In genomic region chr14:51860836-51861583, GRCh38 we compare ENCODE assay signal across 8 cellular contexts. TPM values are rescaled to one million over a fixed set of nuclear protein-coding genes. Genes with fewer than 3 reads are reported as not detected.
DNase-seq lines count a peak whose midpoint lies in the region; ATAC-seq and TF ChIP-seq lines count a peak whose summit lies in the region.

No MANE protein-coding gene starts in this region.

- H3K79me2 ChIP-seq in fibroblast of lung (ENCODE audit: control insufficient read depth, insufficient read depth, low read length): peaks cover 8% of the 10 kb centered on the region

- POLR2A ChIA-PET in GM10248 (lab: Yijun Ruan, JAX): interaction anchor here (0.8 to 1.2 kb wide), 2 partner anchors 14 to 20 kb away, joined by 3 to 14 read pairs; no protein-coding TSS in a partner anchor

- H3K27me3 Mint-ChIP-seq in progenitor cell of endocrine pancreas: peaks cover 69% of the 10 kb centered on the region

- H3K4me2 ChIP-seq in BLaER1 treated with 17β-estradiol and CSF1 and Interleukin-3, amounts not matched to agents 10 nM and 100 nM: peak overlapping the region; percentile 82 to 95 (median 89)
- peak overlapping the region; percentile 70 for H3K4me2 ChIP-seq in fibroblast of lung (ENCODE audit: extremely low read depth, insufficient read depth, low read length)

- H3K36me3 Mint-ChIP-seq in progenitor cell of endocrine pancreas (ENCODE audit: insufficient read depth): no peaks in the 10 kb centered on the region

- DNase-seq in SK-N-MC (ENCODE audit: low read depth, low spot score) (no peak), fibroblast of lung (ENCODE audit: low read depth in 2 of 2) (peak; percentile 41 to 62), progenitor cell of endocrine pancreas (ENCODE audit: low spot score, unreplicated experiment) (no peak), SK-N-DZ (ENCODE audit: low spot score) (no peak), GM10248 (ENCODE audit: extremely low spot score) (no peak)

- H3K9me3 Mint-ChIP-seq in progenitor cell of endocrine pancreas (ENCODE audit: low read depth): no peaks in the 10 kb centered on the region

- H3K27me3 ChIP-seq in BLaER1 treated with 17β-estradiol and CSF1 and Interleukin-3, amounts not matched to agents 10 nM and 100 nM: no peaks in the 10 kb centered on the region
- no peaks in the 10 kb centered on the region for H3K27me3 ChIP-seq in fibroblast of lung (ENCODE audit: control insufficient read depth, insufficient read depth, low read length)

- H3K4me3 Mint-ChIP-seq in progenitor cell of endocrine pancreas (ENCODE audit: low read depth): peak overlapping the region; percentile 65

- peak; percentile 12 for ATAC-seq in GM21447 (IDR thresholded peaks at IDR 0.05; ENCODE audit: unreplicated experiment)
- no peak for ATAC-seq in GM21825 (IDR thresholded peaks at IDR 0.05; ENCODE audit: unreplicated experiment)

- peaks cover 14% of the 10 kb centered on the region for H3K4me1 Mint-ChIP-seq in progenitor cell of endocrine pancreas (ENCODE audit: low read depth)

- TF ChIP-seq CTCF in fibroblast of lung (conservative IDR thresholded peaks at IDR 0.05 in 1 of 2, IDR thresholded peaks at IDR 0.05 in 1 of 2; ENCODE audit: low read depth in 1 of 2, low read length in 2 of 2) (no peak), progenitor cell of endocrine pancreas (IDR thresholded peaks at IDR 0.05; ENCODE audit: unreplicated experiment) (no peak), GM10248 (IDR thresholded peaks at IDR 0.05; ENCODE audit: control extremely low read depth, extremely low read depth, low read depth, missing control alignments) (no peak)

- peak overlapping the region; percentile 14 for H3K27ac Mint-ChIP-seq in progenitor cell of endocrine pancreas

- H3K4me3 ChIP-seq in BLaER1 treated with 17β-estradiol and CSF1 and Interleukin-3, amounts not matched to agents 10 nM and 100 nM: peak overlapping the region; percentile 64 to 83 (median 73)
- H3K4me3 ChIP-seq in SK-N-MC (peak overlapping the region; percentile 93), fibroblast of lung (replicated peaks in 1 of 4; ENCODE audit: control extremely low read depth in 1 of 4, insufficient read depth in 1 of 4, low read depth in 3 of 4, low read length in 4 of 4) (peak overlapping the region; percentile 27 to 97 (median 60))

- CTCF ChIA-PET in GM10248 (lab: Yijun Ruan, JAX): interaction anchor here (0.8 to 3.0 kb wide), 12 partner anchors 8 to 119 kb away, joined by 3 to 14 read pairs (median 4); no protein-coding TSS in a partner anchor

- peak overlapping the region; percentile 63 to 91 (median 82) for H3K27ac ChIP-seq in BLaER1 treated with 17β-estradiol and CSF1 and Interleukin-3, amounts not matched to agents 10 nM and 100 nM
- H3K27ac ChIP-seq in SK-N-MC (no peak overlapping the region), fibroblast of lung (ENCODE audit: insufficient read depth, low read length) (peak overlapping the region; percentile 53)

- H4K20me1 ChIP-seq in BLaER1 treated with 17β-estradiol and CSF1 and Interleukin-3, amounts not matched to agents 10 nM and 100 nM: peaks cover 0 to 37% (median 0%) of the 10 kb centered on the region in 11 experiments; a peak in 3 of 22 replicates
- H4K20me1 ChIP-seq in fibroblast of lung (ENCODE audit: control insufficient read depth, extremely low read depth, insufficient read depth, low read length): no peaks in the 10 kb centered on the region

- 0 out of 22 replicates have a peak, but pooled peaks cover 0 to 2% (median 0%) of the 10 kb centered on the region in 11 experiments for H3K36me3 ChIP-seq in BLaER1 treated with 17β-estradiol and CSF1 and Interleukin-3, amounts not matched to agents 10 nM and 100 nM
- no peaks in the 10 kb centered on the region for H3K36me3 ChIP-seq in SK-N-MC (ENCODE audit: insufficient read depth, low read length)
- H3K36me3 ChIP-seq in fibroblast of lung (ENCODE audit: control insufficient read depth, insufficient read depth, low read length): no peaks in the 10 kb centered on the region

- H3K4me1 ChIP-seq in BLaER1 treated with 17β-estradiol and CSF1 and Interleukin-3, amounts not matched to agents 10 nM and 100 nM: peaks cover 54 to 86% (median 64%) of the 10 kb centered on the region in 10 experiments
- H3K4me1 ChIP-seq in fibroblast of lung (ENCODE audit: control insufficient read depth, extremely low read depth, insufficient read depth, low read length): peaks cover 12% of the 10 kb centered on the region

- H3K9me3 ChIP-seq in BLaER1 treated with 17β-estradiol and CSF1 and Interleukin-3, amounts not matched to agents 10 nM and 100 nM (replicated peaks in 1 of 11): no peaks in the 10 kb centered on the region
- no peaks in the 10 kb centered on the region for H3K9me3 ChIP-seq in SK-N-MC (ENCODE audit: low read depth, low read length)
- no peaks in the 10 kb centered on the region for H3K9me3 ChIP-seq in fibroblast of lung (ENCODE audit: control insufficient read depth, insufficient read depth, low read depth, low read length)

- H2AFZ ChIP-seq in fibroblast of lung (ENCODE audit: low read length): peak overlapping the region; percentile 56

- H3K9ac ChIP-seq in BLaER1 treated with 17β-estradiol and CSF1 and Interleukin-3, amounts not matched to agents 10 nM and 100 nM: peak overlapping the region; percentile 80 to 87 (median 85)
- H3K9ac ChIP-seq in SK-N-MC (ENCODE audit: insufficient read length) (peak overlapping the region; percentile 72), fibroblast of lung (ENCODE audit: insufficient read depth, low read length) (peak overlapping the region; percentile 21)

RNA-seq across cellular contexts. Expression of gene GNG2, which starts 0.6 kb away (rescaled TPM):
- total RNA-seq in fibroblast of lung (19.0 and 21.5 TPM in 2 replicates), progenitor cell of endocrine pancreas (8.8 and 9.3 TPM in 2 replicates)
- polyA plus RNA-seq in fibroblast of lung: 21.1 and 37.0 TPM in 2 replicates
- 11.6 and 20.0 TPM in 2 replicates for polyA plus RNA-seq in fibroblast of lung (2012)
- polyA minus RNA-seq in fibroblast of lung (ENCODE audit: low replicate concordance): 15.8 and 29.6 TPM in 2 replicates
- polyA plus RNA-seq in SK-N-DZ (2014; cell fraction: cytosol; rRNA removed): 24.7 and 30.0 TPM in 2 replicates
- polyA plus RNA-seq in SK-N-DZ (2014; cell fraction: nucleus; rRNA removed): 7.7 and 10.0 TPM in 2 replicates

Comparison
In these comparisons a context has a peak if more than half of its experiments do, and no peak if none do; other contexts are left out.
1. H3K9ac ChIP-seq: peak in every context shown above with its lines; median percentile 85 in BLaER1 treated with 17β-estradiol and CSF1 and Interleukin-3, amounts not matched to agents 10 nM and 100 nM; 72 in SK-N-MC; 21 in fibroblast of lung.
2. DNase-seq: peak in fibroblast of lung (2 of 2); none in SK-N-MC (single experiment), progenitor cell of endocrine pancreas (single experiment), SK-N-DZ (single experiment) and GM10248 (single experiment).
3. Peak in every context shown above with its lines, with median percentiles within 50 percentile points of each other: H3K4me3 ChIP-seq.